ENCODE assay signal across 8 cellular contexts in the genomic region with DNA sequence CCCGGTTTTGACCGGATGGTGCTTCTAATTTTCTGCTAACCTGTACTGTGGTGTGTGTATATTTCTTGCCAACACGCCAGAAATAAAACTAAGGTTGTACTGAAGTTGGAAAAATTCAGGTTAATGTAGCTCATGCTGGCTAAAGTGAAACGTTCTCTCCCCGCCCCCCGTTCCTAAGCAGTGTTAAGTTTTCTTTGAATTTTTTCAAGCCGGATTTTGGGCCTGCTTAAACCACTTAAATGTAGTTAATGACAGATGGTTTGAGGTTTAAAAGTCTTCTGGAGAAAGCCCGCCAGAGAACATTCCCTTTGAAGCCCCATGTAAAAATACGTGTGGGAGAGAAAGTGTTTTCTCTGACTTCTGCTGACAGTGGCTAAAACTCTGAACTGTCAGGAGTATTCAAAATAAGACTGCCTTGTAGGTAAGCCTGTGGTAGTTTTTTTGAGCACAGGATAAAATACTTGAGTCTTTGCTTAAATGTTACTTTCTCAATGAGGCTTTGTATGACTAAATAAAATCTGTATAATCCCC.
DNase-seq lines count a peak whose midpoint lies in the region; ATAC-seq and TF ChIP-seq lines count a peak whose summit lies in the region.

No MANE protein-coding gene starts in this region.

- H3K4me2 ChIP-seq in PC-9, result peak overlapping the region; percentile 92
- peak overlapping the region; percentile 71 for H3K4me2 ChIP-seq in parathyroid adenoma (ENCODE audit: low read length)

- H2AFZ ChIP-seq in PC-9 (peak overlapping the region; percentile 84), parathyroid adenoma (peak overlapping the region; percentile 84)

- H3K79me2 ChIP-seq in PC-9 (ENCODE audit: low read depth) (peaks cover 9% of the 10 kb centered on the region; the same call in 1 of the 2 replicates), parathyroid adenoma (no peaks in the 10 kb centered on the region)

- no peaks in the 10 kb centered on the region for H3K36me3 Mint-ChIP-seq in endodermal cell (ENCODE audit: low read depth)

- peaks cover 43% of the 10 kb centered on the region; the same call in 1 of the 2 replicates for H3F3A ChIP-seq in PC-9 (ENCODE audit: insufficient read depth, low read depth)

- no peak for DNase-seq in PC-9
- no peak for DNase-seq in endodermal cell
- no peak for DNase-seq in iPS-NIHi11 (ENCODE audit: low spot score)
- DNase-seq in NCI-H1048 (lab: John Stamatoyannopoulos, UW), result no peak
- no peak for DNase-seq in HK-2 (ENCODE audit: unreplicated experiment)

- H3K4me3 Mint-ChIP-seq in endodermal cell, result peak overlapping the region; percentile 92

- H3K36me3 ChIP-seq in PC-9 (ENCODE audit: low read depth) (no peaks in the 10 kb centered on the region), endodermal cell (ENCODE audit: control insufficient read depth, insufficient read depth, low read length) (no peaks in the 10 kb centered on the region), parathyroid adenoma (ENCODE audit: control insufficient read depth, insufficient read depth, low read length) (no peaks in the 10 kb centered on the region)

- H3K9ac ChIP-seq in endodermal cell (ENCODE audit: extremely low read depth, low read length, poor library complexity, severe bottlenecking), result peak overlapping the region; percentile 83
- H3K9ac ChIP-seq in parathyroid adenoma, result no peak overlapping the region

- H3K9me3 Mint-ChIP-seq in endodermal cell, result no peaks in the 10 kb centered on the region

- TF ChIP-seq CTCF in PC-9 (conservative IDR thresholded peaks at IDR 0.05) (no peak), endodermal cell (conservative IDR thresholded peaks at IDR 0.05) (no peak), parathyroid adenoma (IDR thresholded peaks at IDR 0.05) (no peak)

- H3K27ac ChIP-seq in PC-9 (peak overlapping the region; percentile 70), endodermal cell (ENCODE audit: low read depth, low read length) (peak overlapping the region; percentile 39), parathyroid adenoma (peak overlapping the region; percentile 92)

- CTCF ChIA-PET in PC-9 (lab: Charles Lee), result interaction anchor here (0.7 to 1.6 kb wide), 4 partner anchors 15 to 634 kb away, joined by 3 to 6 read pairs (median 4); a partner anchor contains a TSS

- no peaks in the 10 kb centered on the region for H3K27me3 Mint-ChIP-seq in endodermal cell (ENCODE audit: insufficient read depth)

- TF ChIP-seq POLR2A in GM19099 (IDR thresholded peaks at IDR 0.05; ENCODE audit: extremely low read depth, insufficient read length, low read depth), result peak; percentile 18

- intact Hi-C loops in PC-9 (cut with micrococcal nuclease; ENCODE audit: unreplicated experiment), result loop anchor here (1.0 to 10.0 kb wide), 3 partner anchors 62 to 274 kb away; a partner anchor contains a TSS

- H4K20me1 ChIP-seq in PC-9 (ENCODE audit: insufficient read depth), result no peaks in the 10 kb centered on the region

- no TSS peak for BruUV-seq in PC-9 (replicated peaks; lab: Mats Ljungman, UMichigan)

- H3K27me3 ChIP-seq in PC-9 (ENCODE audit: insufficient read depth, low read depth) (no peaks in the 10 kb centered on the region), endodermal cell (ENCODE audit: control insufficient read depth, insufficient read depth, low read length, poor library complexity, severe bottlenecking) (no peaks in the 10 kb centered on the region), parathyroid adenoma (ENCODE audit: control insufficient read depth, insufficient read depth, low read length) (no peaks in the 10 kb centered on the region)

- ATAC-seq in GM21619 (IDR thresholded peaks at IDR 0.05; ENCODE audit: unreplicated experiment), result no peak

- WGBS in endodermal cell (ENCODE audit: insufficient coverage in 1 of 2, insufficient read length in 1 of 2), 2 experiments, result 2 to 3% methylated on average over 6 to 9 of the region's 9 CpGs

- H3K27ac Mint-ChIP-seq in endodermal cell, result peak overlapping the region; percentile 98

- peaks cover 34% of the 10 kb centered on the region for H3K4me1 Mint-ChIP-seq in endodermal cell

- H3K4me1 ChIP-seq in PC-9 (replicated peaks; ENCODE audit: insufficient read depth) (peaks cover 38% of the 10 kb centered on the region), endodermal cell (ENCODE audit: control insufficient read depth, insufficient read depth, low read length) (peaks cover 5% of the 10 kb centered on the region), parathyroid adenoma (peaks cover 4% of the 10 kb centered on the region)

- H3K4me3 ChIP-seq in PC-9 (peak overlapping the region; percentile 72), endodermal cell (ENCODE audit: low read length) (peak overlapping the region; percentile 95), parathyroid adenoma (ENCODE audit: low read depth, low read length) (peak overlapping the region; percentile 81)

- no peaks in the 10 kb centered on the region; the same call in 1 of the 2 replicates for H3K9me3 ChIP-seq in PC-9 (ENCODE audit: insufficient read depth, low read depth)
- no peaks in the 10 kb centered on the region for H3K9me3 ChIP-seq in endodermal cell (ENCODE audit: control insufficient read depth, low read length)
- H3K9me3 ChIP-seq in parathyroid adenoma (ENCODE audit: control insufficient read depth, low read length), result no peaks in the 10 kb centered on the region

- no peaks in the 10 kb centered on the region for H3K9me2 ChIP-seq in PC-9 (ENCODE audit: insufficient read depth)

- POLR2A ChIA-PET in PC-9 (lab: Charles Lee; ENCODE audit: unreplicated experiment), result interaction anchor here (0.5 to 4.5 kb wide), 17 partner anchors 12 to 1665 kb away, joined by 3 to 64 read pairs (median 5); a partner anchor contains a TSS

Comparison
In these comparisons a context has a peak if more than half of its experiments do, and no peak if none do; other contexts are left out.
1. H3K27ac ChIP-seq: peak in every context shown above with its lines; median percentile 92 in parathyroid adenoma; 70 in PC-9; 39 in endodermal cell.